Comparison of ENCODE assay signal across 18 cellular contexts in genomic region chr16:89690392-89690901, GRCh38. TPM values are rescaled to one million over a fixed set of nuclear protein-coding genes. Genes with fewer than 3 reads are reported as not detected.
DNase-seq lines count a peak whose midpoint lies in the region; ATAC-seq and TF ChIP-seq lines count a peak whose summit lies in the region.
"Had no signal": no experiment of that assay in that cellular context is flagged by ENCODE, and none has a peak within 500 bp of the region (broad histone marks: within the 10 kb centered on the region; RNA-seq: fewer than 3 reads in every experiment).

No MANE protein-coding gene starts in this region.

- H3K4me1 ChIP-seq in osteoblast (ENCODE audit: insufficient read depth, low read length) = peaks cover 9% of the 10 kb centered on the region

- no peaks in the 10 kb centered on the region for H3K9me3 ChIP-seq in osteoblast (ENCODE audit: low read depth, low read length)
- H3K9me3 ChIP-seq: Peyer's patch, SJCRH30, stomach, tibial artery had no signal

- no peak for TF ChIP-seq CTCF in natural killer cell (IDR thresholded peaks at IDR 0.05)
- no peak for TF ChIP-seq CTCF in osteoblast (IDR thresholded peaks at IDR 0.05; ENCODE audit: extremely low read depth, low read depth, low read length)

- H2AFZ ChIP-seq in osteoblast (ENCODE audit: low read length) = no peak overlapping the region

- no peak overlapping the region for H3K4me3 ChIP-seq in osteoblast (ENCODE audit: insufficient read depth, low read length)
- H3K4me3 ChIP-seq: BLaER1 treated with 17β-estradiol and CSF1 and Interleukin-3, amounts not matched to agents 10 nM and 100 nM; Peyer's patch; SJCRH30; stomach; tibial artery had no signal

- peaks cover 16% of the 10 kb centered on the region for H4K20me1 ChIP-seq in osteoblast (ENCODE audit: insufficient read depth, low read length)

- H3K27ac ChIP-seq in osteoblast (ENCODE audit: low read depth, low read length) = no peak overlapping the region
- H3K27ac ChIP-seq: BLaER1 treated with 17β-estradiol and CSF1 and Interleukin-3, amounts not matched to agents 10 nM and 100 nM; HL-60; Peyer's patch; SJCRH30; stomach; tibial artery had no signal

- H3K4me1 Mint-ChIP-seq in natural killer cell treated with Interleukin-12 subunit alpha and Interleukin-12 subunit beta and Interleukin-15 and Interleukin-18, amount 100 ng/mL, for 72 hours (ENCODE audit: low read depth in 2 of 2) = peaks cover 10 to 12% of the 10 kb centered on the region in 2 donors
- H3K4me1 Mint-ChIP-seq in natural killer cell = peaks cover 7 to 32% of the 10 kb centered on the region in 2 donors

- no peaks in the 10 kb centered on the region for H3K27me3 Mint-ChIP-seq in natural killer cell treated with Interleukin-12 subunit alpha and Interleukin-12 subunit beta and Interleukin-15 and Interleukin-18, amount 100 ng/mL, for 72 hours
- H3K27me3 Mint-ChIP-seq in natural killer cell (ENCODE audit: low read depth in 2 of 2) = no peaks in the 10 kb centered on the region
- H3K27me3 Mint-ChIP-seq: activated CD8-positive, alpha-beta T cell treated with anti-CD3 and anti-CD28 coated beads for 36 hours had no signal

- intact Hi-C loops in natural killer cell (cut with micrococcal nuclease) = no loop called here

- H3K27me3 ChIP-seq in osteoblast (ENCODE audit: insufficient read depth, low read length) = no peaks in the 10 kb centered on the region
- H3K27me3 ChIP-seq: BLaER1 treated with 17β-estradiol and CSF1 and Interleukin-3, amounts not matched to agents 10 nM and 100 nM; Peyer's patch; SJCRH30; stomach; tibial artery had no signal

- peak; percentile 57 for DNase-seq in natural killer cell treated with Interleukin-12 subunit alpha and Interleukin-12 subunit beta and Interleukin-15 and Interleukin-18, amount 100 ng/mL, for 72 hours (ENCODE audit: low spot score)
- DNase-seq in natural killer cell (no peak), osteoblast (ENCODE audit: insufficient read length, low spot score, missing footprints) (peak; percentile 65)
- DNase-seq: activated CD8-positive, alpha-beta T cell treated with anti-CD3 and anti-CD28 coated beads for 36 hours; activated effector memory CD4-positive, alpha-beta T cell treated with anti-CD3 and anti-CD28 coated beads, Interleukin-2, amount 50 U/mL, for 16 hours; COR-L47; GDM1; NCI-H1930; NCI-H69; Peyer's patch; SJCRH30; stomach; tibial artery had no signal

- peaks cover 26% of the 10 kb centered on the region for H3K79me2 ChIP-seq in osteoblast (ENCODE audit: insufficient read depth, low read length)

- H3K36me3 Mint-ChIP-seq in natural killer cell treated with Interleukin-12 subunit alpha and Interleukin-12 subunit beta and Interleukin-15 and Interleukin-18, amount 100 ng/mL, for 72 hours = no peaks in the 10 kb centered on the region
- H3K36me3 Mint-ChIP-seq in natural killer cell = no peaks in the 10 kb centered on the region

- H3K4me3 Mint-ChIP-seq in natural killer cell treated with Interleukin-12 subunit alpha and Interleukin-12 subunit beta and Interleukin-15 and Interleukin-18, amount 100 ng/mL, for 72 hours = no peak overlapping the region
- no peak overlapping the region for H3K4me3 Mint-ChIP-seq in natural killer cell
- H3K4me3 Mint-ChIP-seq: activated CD8-positive, alpha-beta T cell treated with anti-CD3 and anti-CD28 coated beads for 36 hours had no signal

- H3K9me3 Mint-ChIP-seq in natural killer cell treated with Interleukin-12 subunit alpha and Interleukin-12 subunit beta and Interleukin-15 and Interleukin-18, amount 100 ng/mL, for 72 hours = no peaks in the 10 kb centered on the region
- no peaks in the 10 kb centered on the region for H3K9me3 Mint-ChIP-seq in natural killer cell
- H3K9me3 Mint-ChIP-seq: activated CD8-positive, alpha-beta T cell treated with anti-CD3 and anti-CD28 coated beads for 36 hours had no signal

- H3K4me2 ChIP-seq in osteoblast (ENCODE audit: insufficient read depth, low read length) = no peak overlapping the region

- no peak for ATAC-seq in natural killer cell treated with Interleukin-12 subunit alpha and Interleukin-12 subunit beta and Interleukin-15 and Interleukin-18, amount 100 ng/mL, for 72 hours
- no peak for ATAC-seq in natural killer cell
- ATAC-seq in HG02623 (IDR thresholded peaks at IDR 0.05; ENCODE audit: unreplicated experiment) = no peak
- ATAC-seq: activated CD4-positive, CD25-positive, alpha-beta regulatory T cell treated with anti-CD3 and anti-CD28 coated beads, Interleukin-2, amount 50 U/mL, for 24 hours; activated CD8-positive, alpha-beta T cell treated with anti-CD3 and anti-CD28 coated beads for 36 hours; sciatic nerve had no signal

- H3K36me3 ChIP-seq in osteoblast (ENCODE audit: insufficient read depth, low read length) = peaks cover 47% of the 10 kb centered on the region

- no peak overlapping the region for H3K27ac Mint-ChIP-seq in natural killer cell treated with Interleukin-12 subunit alpha and Interleukin-12 subunit beta and Interleukin-15 and Interleukin-18, amount 100 ng/mL, for 72 hours
- H3K27ac Mint-ChIP-seq in natural killer cell = no peak overlapping the region
- H3K27ac Mint-ChIP-seq: activated CD8-positive, alpha-beta T cell treated with anti-CD3 and anti-CD28 coated beads for 36 hours had no signal

RNA-seq across cellular contexts. Expression of gene CDK10, which starts 4.0 kb away (rescaled TPM):
- 100 to 1,000 TPM in 1 of 2 donors, 10 to 100 TPM in 1; 60.8 to 115 TPM for total RNA-seq in natural killer cell treated with Interleukin-12 subunit alpha and Interleukin-12 subunit beta and Interleukin-15 and Interleukin-18, amount 100 ng/mL, for 72 hours
- total RNA-seq in natural killer cell (100 to 1,000 TPM; 102 to 123 (median 114) TPM), osteoblast (24.8 and 37.6 TPM in 2 replicates)

RNA-seq across cellular contexts. Expression of gene SPATA2L, which starts 11.1 kb away (rescaled TPM):
- total RNA-seq in natural killer cell treated with Interleukin-12 subunit alpha and Interleukin-12 subunit beta and Interleukin-15 and Interleukin-18, amount 100 ng/mL, for 72 hours = 1 to 10 TPM; 6.8 to 8.4 TPM
- total RNA-seq in natural killer cell (10 to 100 TPM; 23.1 to 37.9 (median 24.0) TPM), osteoblast (12.1 and 14.8 TPM in 2 replicates)

RNA-seq across cellular contexts. Expression of gene VPS9D1, which starts 30.3 kb away (rescaled TPM):
- 10 to 100 TPM in 1 of 2 donors, 1 to 10 TPM in 1; 9.0 to 11.0 TPM for total RNA-seq in natural killer cell treated with Interleukin-12 subunit alpha and Interleukin-12 subunit beta and Interleukin-15 and Interleukin-18, amount 100 ng/mL, for 72 hours
- 10 to 100 TPM; 31.7 to 43.0 (median 35.4) TPM for total RNA-seq in natural killer cell
- total RNA-seq in osteoblast = 13.3 and 14.5 TPM in 2 replicates

RNA-seq across cellular contexts. Expression of gene ZNF276, which starts 30.9 kb away (rescaled TPM):
- 10 to 100 TPM; 36.0 to 72.1 TPM for total RNA-seq in natural killer cell treated with Interleukin-12 subunit alpha and Interleukin-12 subunit beta and Interleukin-15 and Interleukin-18, amount 100 ng/mL, for 72 hours
- 100 to 1,000 TPM; 146 to 206 (median 186) TPM for total RNA-seq in natural killer cell
- 11.5 and 12.3 TPM in 2 replicates for total RNA-seq in osteoblast

RNA-seq across cellular contexts. Expression of gene SPATA33, which starts 32.8 kb away (rescaled TPM):
- total RNA-seq in natural killer cell treated with Interleukin-12 subunit alpha and Interleukin-12 subunit beta and Interleukin-15 and Interleukin-18, amount 100 ng/mL, for 72 hours = 10 to 100 TPM in 1 of 2 donors, 1 to 10 TPM in 1; 9.3 to 19.1 TPM
- total RNA-seq in natural killer cell (10 to 100 TPM in 1 of 3 donors, 1 to 10 TPM in 2; 6.5 to 11.9 (median 8.4) TPM), osteoblast (3.2 and 3.3 TPM in 2 replicates)
